In genomic region chr2:144660518-144661316, GRCh38 we compare ENCODE assay signal across 9 cellular contexts.
DNase-seq lines count a peak whose midpoint lies in the region; FAIRE-seq and TF ChIP-seq lines count a peak whose summit lies in the region.
"Had no signal": no experiment of that assay in that cellular context is flagged by ENCODE, and none has a peak within 500 bp of the region (broad histone marks: within the 10 kb centered on the region; RNA-seq: fewer than 3 reads in every experiment).

No MANE protein-coding gene starts in this region.

- H3K36me3 ChIP-seq in bronchial epithelial cell (ENCODE audit: control insufficient read depth, insufficient read depth, low read length): no peaks in the 10 kb centered on the region
- no peaks in the 10 kb centered on the region for H3K36me3 ChIP-seq in muscle layer of duodenum (ENCODE audit: control insufficient read depth in 1 of 2, insufficient read depth in 2 of 2, low read length in 2 of 2)

- no peaks in the 10 kb centered on the region for H3K9me3 ChIP-seq in muscle layer of duodenum (ENCODE audit: control insufficient read depth in 1 of 2, low read length in 2 of 2)

- TF ChIP-seq CTCF in bronchial epithelial cell (IDR thresholded peaks at IDR 0.05; ENCODE audit: insufficient read depth, low read length, severe bottlenecking) (no peak), D721Med (IDR thresholded peaks at IDR 0.05; ENCODE audit: insufficient read depth, missing control alignments) (no peak)

- FAIRE-seq in bronchial epithelial cell (lab: Jason Lieb, UNC) (no peak), D721Med (lab: Jason Lieb, UNC) (no peak)

- H3K4me3 ChIP-seq in bronchial epithelial cell (ENCODE audit: low read depth, low read length): no peak overlapping the region
- H3K4me3 ChIP-seq in muscle layer of duodenum (ENCODE audit: low read depth in 1 of 2, low read length in 2 of 2): no peak overlapping the region

- H3K27me3 ChIP-seq in bronchial epithelial cell (ENCODE audit: control insufficient read depth, insufficient read depth, low read length): no peaks in the 10 kb centered on the region
- H3K27me3 ChIP-seq in muscle layer of duodenum (ENCODE audit: low read depth, low read length): no peaks in the 10 kb centered on the region

- H3K4me1 ChIP-seq in muscle layer of duodenum (ENCODE audit: control insufficient read depth in 1 of 2, insufficient read depth in 2 of 2, low read length in 2 of 2): no peaks in the 10 kb centered on the region

- H3K27ac ChIP-seq in muscle layer of duodenum (ENCODE audit: low read length): peak overlapping the region; percentile 57

- DNase-seq in Ammon's horn (ENCODE audit: low spot score) (peak; percentile 19), NOMO-1 (lab: John Stamatoyannopoulos, UW; ENCODE audit: unreplicated experiment in 2 of 2) (peak; percentile 80 to 93), bronchial epithelial cell (ENCODE audit: low read depth) (peak; percentile 73), NCI-H1694 (lab: John Stamatoyannopoulos, UW) (no peak), D721Med (ENCODE audit: insufficient read length, low spot score) (no peak), AG08396 (ENCODE audit: low spot score) (no peak)
- DNase-seq in activated CD4-positive, alpha-beta T cell treated with anti-CD3 and anti-CD28 coated beads for 4 hours: no peak
- DNase-seq: NCI-H510A had no signal

Comparison
In these comparisons a context has a peak if more than half of its experiments do, and no peak if none do; other contexts are left out.
1. DNase-seq: peak in Ammon's horn (single experiment), NOMO-1 (2 of 2) and bronchial epithelial cell (single experiment); none in NCI-H1694 (single experiment), activated CD4-positive, alpha-beta T cell treated with anti-CD3 and anti-CD28 coated beads for 4 hours (0 of 2), D721Med (single experiment) and AG08396 (single experiment).